Comparison of ENCODE assay signal across 8 cellular contexts in genomic region chr10:59362991-59363390, GRCh38. TPM values are rescaled to one million over a fixed set of nuclear protein-coding genes. Genes with fewer than 3 reads are reported as not detected.
DNase-seq lines count a peak whose midpoint lies in the region; ATAC-seq and TF ChIP-seq lines count a peak whose summit lies in the region.

No MANE protein-coding gene starts in this region.

- intact Hi-C loops in body of pancreas (cut with DNase I): no loop called here

- TF ChIP-seq POLR2A in body of pancreas (IDR thresholded peaks at IDR 0.05): no peak

- no peaks in the 10 kb centered on the region for H3K36me3 ChIP-seq in body of pancreas (replicated peaks in 1 of 2; ENCODE audit: insufficient read depth in 1 of 2, low read depth in 2 of 2)
- no peaks in the 10 kb centered on the region for H3K36me3 ChIP-seq in iPS DF 6.9 (ENCODE audit: control insufficient read depth, insufficient read depth, low read length)

- 1 to 2% methylated on average over 10 of the region's 10 CpGs for WGBS in body of pancreas, 2 donors
- WGBS in iPS DF 6.9 (ENCODE audit: insufficient coverage, insufficient read length): no CpG with 5 or more reads among the region's 10 CpGs

- H3K9me3 ChIP-seq in body of pancreas: no peaks in the 10 kb centered on the region
- H3K9me3 ChIP-seq in iPS DF 6.9 (ENCODE audit: control insufficient read depth, insufficient read depth, low read length): no peaks in the 10 kb centered on the region

- no peak for TF ChIP-seq CTCF in body of pancreas (IDR thresholded peaks at IDR 0.05)

- H3K4me3 ChIP-seq in body of pancreas (peak overlapping the region in 1 of 2 donors; percentile 22), iPS DF 6.9 (ENCODE audit: low read length) (peak overlapping the region; percentile 22; the same call in 1 of the 2 replicates)

- H3K27me3 ChIP-seq in body of pancreas (no peaks in the 10 kb centered on the region), iPS DF 6.9 (ENCODE audit: control insufficient read depth, insufficient read depth, low read length) (peaks cover 5% of the 10 kb centered on the region; the same call in 1 of the 2 replicates)

- ATAC-seq in body of pancreas (peak; percentile 74), HG03432 (IDR thresholded peaks at IDR 0.05; ENCODE audit: unreplicated experiment) (no peak)

- H3K27ac ChIP-seq in body of pancreas: peak overlapping the region in 3 of 4 donors; percentile 3 to 57 (median 38)
- no peak overlapping the region for H3K27ac ChIP-seq in iPS DF 6.9 (ENCODE audit: low read length)

- H3K4me1 ChIP-seq in body of pancreas (peaks cover 11% of the 10 kb centered on the region), iPS DF 6.9 (ENCODE audit: control insufficient read depth, insufficient read depth, low read length) (no peaks in the 10 kb centered on the region; the same call in 1 of the 2 replicates)

- DNase-seq in ELR (ENCODE audit: low read depth) (peak; percentile 24), NCI-H1930 (lab: John Stamatoyannopoulos, UW) (peak; percentile 40 to 49), body of pancreas (peak; percentile 44 to 76 (median 64)), iPS DF 6.9 (ENCODE audit: low read depth, low spot score) (no peak), retina (peak; percentile 82), NCI-H2171 (lab: John Stamatoyannopoulos, UW) (no peak), activated gamma-delta T cell treated with Interleukin-2 at 50 U/mL for 16 hours (no peak)

RNA-seq across cellular contexts. Expression of gene FAM13C, which starts 0.6 kb away (rescaled TPM):
- total RNA-seq in body of pancreas: 1 to 10 TPM; 5.4 to 9.6 TPM

Comparison
In these comparisons a context has a peak if more than half of its experiments do, and no peak if none do; other contexts are left out.
1. DNase-seq: peak in ELR (single experiment), NCI-H1930 (2 of 2), body of pancreas (4 of 4) and retina (single experiment); none in iPS DF 6.9 (single experiment), NCI-H2171 (single experiment) and activated gamma-delta T cell treated with Interleukin-2 at 50 U/mL for 16 hours (single experiment).